22 cellular contexts compared by ENCODE assay signal in genomic region chr12:84069699-84070098, GRCh38.
"Had no signal": no experiment of that assay in that cellular context is flagged by ENCODE, and none has a peak within 500 bp of the region (broad histone marks: within the 10 kb centered on the region; RNA-seq: fewer than 3 reads in every experiment).

No MANE protein-coding gene starts in this region.

- DNase-seq: activated CD4-positive, alpha-beta T cell treated with anti-CD3 and anti-CD28 coated beads, Interleukin-2, amount 50 U/mL, for 4 hours; activated CD4-positive, CD25-positive, alpha-beta regulatory T cell treated with anti-CD3 and anti-CD28 coated beads, Interleukin-2, amount 50 U/mL, for 72 hours; activated gamma-delta T cell treated with Interleukin-2 at 50 U/mL for 16 hours; activated T-cell treated with anti-CD3 and anti-CD28 coated beads, Interleukin-2, amount 50 U/mL, for 72 hours; adrenal gland; effector CD4-positive, alpha-beta T cell; glutamatergic neuron; hippocampal formation; islet precursor cell; lower lobe of right lung; natural killer cell; posterior cingulate gyrus; spleen; stimulated activated CD8-positive, alpha-beta memory T cell treated with anti-CD3 and anti-CD28 coated beads, Interleukin-4, amount 100 ng/mL, for 48 hours; stimulated activated naive CD4-positive, alpha-beta T cell; T-helper 2 cell had no signal

- H3K4me1 ChIP-seq: adrenal gland, foreskin keratinocyte, lower lobe of right lung, sigmoid colon, spleen had no signal

- H3K36me3 ChIP-seq: adrenal gland, lower lobe of right lung, neutrophil, sigmoid colon, spleen had no signal

- H3K4me3 ChIP-seq: adrenal gland, lower lobe of right lung, sigmoid colon, spleen had no signal

- H3K27me3 ChIP-seq: adrenal gland, foreskin keratinocyte, neutrophil, sigmoid colon, spleen had no signal

- H3K4me1 Mint-ChIP-seq: natural killer cell had no signal

- H3K36me3 Mint-ChIP-seq: activated naive CD4-positive, alpha-beta T cell treated with anti-CD3 and anti-CD28 coated beads, Interleukin-2, amount 50 U/mL, for 72 hours; natural killer cell had no signal

- H3K27ac ChIP-seq: adrenal gland, foreskin keratinocyte, lower lobe of right lung, neutrophil, spleen, VCaP had no signal

- ATAC-seq: activated naive CD4-positive, alpha-beta T cell treated with anti-CD3 and anti-CD28 coated beads, Interleukin-2, amount 50 U/mL, for 72 hours; activated T-cell treated with anti-CD3 and anti-CD28 coated beads, Interleukin-2, amount 50 U/mL, for 72 hours; left colon; lower lobe of right lung; natural killer cell had no signal

- H3K9me3 ChIP-seq: adrenal gland, lower lobe of right lung, neutrophil, sigmoid colon had no signal

- H3K27ac Mint-ChIP-seq: activated naive CD4-positive, alpha-beta T cell treated with anti-CD3 and anti-CD28 coated beads, Interleukin-2, amount 50 U/mL, for 72 hours; activated T-cell treated with anti-CD3 and anti-CD28 coated beads, Interleukin-2, amount 50 U/mL, for 72 hours; natural killer cell had no signal

- H3K4me3 Mint-ChIP-seq: activated T-cell treated with anti-CD3 and anti-CD28 coated beads, Interleukin-2, amount 50 U/mL, for 72 hours; natural killer cell had no signal
